7 cellular contexts compared by ENCODE assay signal in genomic region chr21:43916691-43917514, GRCh38. TPM values are rescaled to one million over a fixed set of nuclear protein-coding genes. Genes with fewer than 3 reads are reported as not detected.
A peak's percentile ranks its signal among the peaks of the same experiment; 100 is the strongest.
DNase-seq lines count a peak whose midpoint lies in the region; ATAC-seq and TF ChIP-seq lines count a peak whose summit lies in the region.

No MANE protein-coding gene starts in this region.

- H3K9me3 ChIP-seq in endodermal cell (ENCODE audit: control insufficient read depth, low read length): peaks cover 14% of the 10 kb centered on the region
- peaks cover 0 to 13% (median 0%) of the 10 kb centered on the region in 3 donors for H3K9me3 ChIP-seq in gastroesophageal sphincter

- no peak for TF ChIP-seq CTCF in HFFc6 (IDR thresholded peaks at IDR 0.05)
- TF ChIP-seq CTCF in endodermal cell (conservative IDR thresholded peaks at IDR 0.05): no peak
- TF ChIP-seq CTCF in glutamatergic neuron (IDR thresholded peaks at IDR 0.05; ENCODE audit: partially characterized antibody, unreplicated experiment): no peak
- TF ChIP-seq CTCF in gastroesophageal sphincter (IDR thresholded peaks at IDR 0.05): no peak

- peaks cover 3% of the 10 kb centered on the region for H3K4me1 ChIP-seq in endodermal cell (ENCODE audit: control insufficient read depth, insufficient read depth, low read length)
- peaks cover 0 to 62% (median 0%) of the 10 kb centered on the region in 3 donors for H3K4me1 ChIP-seq in gastroesophageal sphincter

- no peaks in the 10 kb centered on the region for H3K27me3 ChIP-seq in endodermal cell (ENCODE audit: control insufficient read depth, insufficient read depth, low read length, poor library complexity, severe bottlenecking)
- H3K27me3 ChIP-seq in gastroesophageal sphincter: no peaks in the 10 kb centered on the region

- peaks cover 11% of the 10 kb centered on the region for H3K9me3 Mint-ChIP-seq in HFFc6
- H3K9me3 Mint-ChIP-seq in endodermal cell: peaks cover 1% of the 10 kb centered on the region
- H3K9me3 Mint-ChIP-seq in glutamatergic neuron (ENCODE audit: unreplicated experiment): peaks cover 2% of the 10 kb centered on the region

- H3K27ac Mint-ChIP-seq in HFFc6: peak overlapping the region; percentile 58; the same call in 1 of the 2 replicates
- H3K27ac Mint-ChIP-seq in endodermal cell: peak overlapping the region; percentile 32
- H3K27ac Mint-ChIP-seq in glutamatergic neuron (ENCODE audit: unreplicated experiment): no peak overlapping the region

- H3K4me3 ChIP-seq in endodermal cell (ENCODE audit: low read length) (no peak overlapping the region), gastroesophageal sphincter (peak overlapping the region in 1 of 2 donors; percentile 42)

- no peak overlapping the region for H3K9ac ChIP-seq in endodermal cell (ENCODE audit: extremely low read depth, low read length, poor library complexity, severe bottlenecking)

- WGBS in endodermal cell (ENCODE audit: insufficient coverage in 1 of 2, insufficient read length in 1 of 2), 2 experiments: 90 to 93% methylated on average over 25 to 35 of the region's 35 CpGs
- WGBS in gastroesophageal sphincter (ENCODE audit: low coverage in 1 of 2), 2 donors: 51% methylated on average over 16 of the region's 35 CpGs; no CpG with 5 or more reads in 1 of the 2 donors

- TF ChIP-seq EP300 in gastroesophageal sphincter (IDR thresholded peaks at IDR 0.05): no peak

- H3K4me1 Mint-ChIP-seq in HFFc6 (ENCODE audit: low read depth): peaks cover 15% of the 10 kb centered on the region
- peaks cover 37% of the 10 kb centered on the region for H3K4me1 Mint-ChIP-seq in endodermal cell
- peaks cover 28% of the 10 kb centered on the region for H3K4me1 Mint-ChIP-seq in glutamatergic neuron (ENCODE audit: low read depth, unreplicated experiment)

- ATAC-seq in gastroesophageal sphincter: no peak

- H3K36me3 ChIP-seq in endodermal cell (ENCODE audit: control insufficient read depth, insufficient read depth, low read length): peaks cover 6% of the 10 kb centered on the region
- peaks cover 0 to 6% of the 10 kb centered on the region in 2 donors for H3K36me3 ChIP-seq in gastroesophageal sphincter

- no peak overlapping the region for H3K27ac ChIP-seq in endodermal cell (ENCODE audit: low read depth, low read length)
- peak overlapping the region in 2 of 4 donors; percentile 47 to 48 for H3K27ac ChIP-seq in gastroesophageal sphincter

- peak overlapping the region; percentile 81 for H3K4me3 Mint-ChIP-seq in HFFc6
- H3K4me3 Mint-ChIP-seq in endodermal cell: no peak overlapping the region
- H3K4me3 Mint-ChIP-seq in glutamatergic neuron (ENCODE audit: unreplicated experiment): no peak overlapping the region

- H3K27me3 Mint-ChIP-seq in HFFc6 (ENCODE audit: insufficient read depth) (no peaks in the 10 kb centered on the region), endodermal cell (ENCODE audit: insufficient read depth) (no peaks in the 10 kb centered on the region), glutamatergic neuron (ENCODE audit: unreplicated experiment) (no peaks in the 10 kb centered on the region)

- TF ChIP-seq POLR2A in gastroesophageal sphincter (IDR thresholded peaks at IDR 0.05): no peak

- DNase-seq in HFFc6 (no peak), endodermal cell (peak; percentile 66), RKO (ENCODE audit: low spot score) (no peak), glutamatergic neuron (no peak)
- peak; percentile 29 to 43 for DNase-seq in activated CD4-positive, alpha-beta T cell treated with anti-CD3 and anti-CD28 coated beads for 24 hours (ENCODE audit: low read depth in 2 of 2)
- DNase-seq in stimulated activated CD4-positive, alpha-beta T cell treated with anti-CD3 and anti-CD28 coated beads, Interleukin-12 subunit alpha, Interleukin-12 subunit beta, amount 100 ng/mL, for 4 hours: peak; percentile 51

- H3K36me3 Mint-ChIP-seq in HFFc6 (ENCODE audit: low read depth): peaks cover 16% of the 10 kb centered on the region
- peaks cover 18% of the 10 kb centered on the region for H3K36me3 Mint-ChIP-seq in endodermal cell (ENCODE audit: low read depth)
- H3K36me3 Mint-ChIP-seq in glutamatergic neuron (ENCODE audit: unreplicated experiment): no peaks in the 10 kb centered on the region

RNA-seq across cellular contexts. Expression of gene AGPAT3, which starts 51.9 kb away (rescaled TPM):
- total RNA-seq in HFFc6 (2021; fragmentation: NEBNext Ultra II Directional; extraction: Animal tissue kit (Norgen Biotek cat#: 25700)): 100 to 1,000 TPM in 2 of 6 experiments, 10 to 100 TPM in 4; 94.6 to 114 (median 97.8) TPM
- 10 to 100 TPM; 44.0 to 74.4 TPM for total RNA-seq in endodermal cell
- polyA plus RNA-seq in endodermal cell (2013, experiment 1 of 2): 22.2 TPM
- 21.4 TPM for polyA plus RNA-seq in endodermal cell (2013, experiment 2 of 2)
- 12.6 TPM for total RNA-seq in glutamatergic neuron (ENCODE audit: unreplicated experiment)
- total RNA-seq in gastroesophageal sphincter: 10 to 100 TPM; 27.1 to 46.9 (median 32.2) TPM

Comparison
In these comparisons a context has a peak if more than half of its experiments do, and no peak if none do; other contexts are left out.
1. DNase-seq: peak in activated CD4-positive, alpha-beta T cell treated with anti-CD3 and anti-CD28 coated beads for 24 hours (2 of 2), endodermal cell (single experiment) and stimulated activated CD4-positive, alpha-beta T cell treated with anti-CD3 and anti-CD28 coated beads, Interleukin-12 subunit alpha, Interleukin-12 subunit beta, amount 100 ng/mL, for 4 hours (single experiment); none in HFFc6 (single experiment), RKO (single experiment) and glutamatergic neuron (single experiment).